ENCODE assay signal across 8 cellular contexts in genomic region chr1:203871114-203871875, GRCh38. TPM values are rescaled to one million over a fixed set of nuclear protein-coding genes. Genes with fewer than 3 reads are reported as not detected.
A peak's percentile ranks its signal among the peaks of the same experiment; 100 is the strongest.
DNase-seq lines count a peak whose midpoint lies in the region; ATAC-seq and TF ChIP-seq lines count a peak whose summit lies in the region.

No MANE protein-coding gene starts in this region.

- peaks cover 3% of the 10 kb centered on the region for H3K4me1 Mint-ChIP-seq in T-helper 2 cell treated with Interferon-gamma antibody and Interleukin-4, amounts not matched to agents 5 μg/mL and 100 μg/mL, for 36 hours (ENCODE audit: low read depth)

- in situ Hi-C loops in GM23248 (cut with MboI) = no loop called here

- TF ChIP-seq CTCF in heart right ventricle (IDR thresholded peaks at IDR 0.05) (peak; percentile 68 to 93 (median 79)), psoas muscle (IDR thresholded peaks at IDR 0.05) (peak; percentile 72)

- no peak overlapping the region for H3K27ac ChIP-seq in GM23248
- peak overlapping the region in 5 of 10 donors; percentile 23 to 72 (median 41) for H3K27ac ChIP-seq in heart right ventricle
- H3K27ac ChIP-seq in psoas muscle = no peak overlapping the region

- H3K4me3 ChIP-seq in GM23248 = no peak overlapping the region
- H3K4me3 ChIP-seq in heart right ventricle = no peak overlapping the region
- no peak overlapping the region for H3K4me3 ChIP-seq in psoas muscle

- ATAC-seq in heart right ventricle (peak; percentile 56 to 93 (median 89)), psoas muscle (peak; percentile 41 to 80 (median 53)), HG03432 (IDR thresholded peaks at IDR 0.05; ENCODE audit: unreplicated experiment) (no peak)

- no peak overlapping the region for H3K9ac ChIP-seq in GM23248

- H3K79me2 ChIP-seq in GM23248 (ENCODE audit: insufficient read depth) = no peaks in the 10 kb centered on the region

- H3K27me3 Mint-ChIP-seq in T-helper 2 cell treated with Interferon-gamma antibody and Interleukin-4, amounts not matched to agents 5 μg/mL and 100 μg/mL, for 36 hours (ENCODE audit: low read depth) = no peaks in the 10 kb centered on the region

- H3F3A ChIP-seq in GM23248 (ENCODE audit: insufficient read depth) = peaks cover 24% of the 10 kb centered on the region

- no peak overlapping the region for H2AFZ ChIP-seq in GM23248

- no peak overlapping the region for H3K4me2 ChIP-seq in GM23248 (ENCODE audit: unreplicated experiment)

- peaks cover 12% of the 10 kb centered on the region; the same call in 1 of the 2 replicates for H3K4me1 ChIP-seq in GM23248 (ENCODE audit: insufficient read depth)
- peaks cover 0 to 19% (median 14%) of the 10 kb centered on the region in 9 donors for H3K4me1 ChIP-seq in heart right ventricle
- H3K4me1 ChIP-seq in psoas muscle = no peaks in the 10 kb centered on the region

- intact Hi-C loops in heart right ventricle (cut with DNase I) (loop anchor here in 9 of 10 donors (1.0 to 5.0 kb wide), 6 partner anchors 201 to 258 kb away; partner anchors contain the start of gene SOX13 (in 6 of the 9)), psoas muscle (cut with DNase I) (loop anchor here (2.0 to 5.0 kb wide), 2 partner anchors 201 to 258 kb away; partner anchors contain the start of gene SOX13 (in 1 of the 2))

- H3K36me3 Mint-ChIP-seq in T-helper 2 cell treated with Interferon-gamma antibody and Interleukin-4, amounts not matched to agents 5 μg/mL and 100 μg/mL, for 36 hours (ENCODE audit: low read depth) = peaks cover 42% of the 10 kb centered on the region

- no peaks in the 10 kb centered on the region for H3K9me2 ChIP-seq in GM23248 (ENCODE audit: insufficient read depth)

- H3K36me3 ChIP-seq in GM23248 (ENCODE audit: low read depth) (peaks cover 25% of the 10 kb centered on the region; the same call in 1 of the 2 replicates), heart right ventricle (peaks cover 0 to 77% (median 12%) of the 10 kb centered on the region in 9 donors), psoas muscle (ENCODE audit: insufficient read depth in 1 of 2, low read depth in 1 of 2) (peaks cover 8 to 74% of the 10 kb centered on the region in 2 donors)

- H3K9me3 ChIP-seq in GM23248 (ENCODE audit: low read depth) (no peaks in the 10 kb centered on the region), heart right ventricle (no peaks in the 10 kb centered on the region), psoas muscle (no peaks in the 10 kb centered on the region)

- WGBS in GM23248 (ENCODE audit: low coverage in 1 of 2, low lambda C conversion rate in 2 of 2, missing lambda C conversion rate in 2 of 2), 2 experiments = 97 to 100% methylated on average over 3 of the region's 3 CpGs
- 62 to 63% methylated on average over 3 of the region's 3 CpGs for WGBS in heart right ventricle, 2 donors
- WGBS in psoas muscle, 3 donors = 66 to 72% (median 68%) methylated on average over 3 of the region's 3 CpGs

- no peaks in the 10 kb centered on the region for H4K20me1 ChIP-seq in GM23248 (ENCODE audit: insufficient read depth)

- no peaks in the 10 kb centered on the region for H3K27me3 ChIP-seq in GM23248 (replicated peaks; ENCODE audit: insufficient read depth)
- H3K27me3 ChIP-seq in heart right ventricle = no peaks in the 10 kb centered on the region
- no peaks in the 10 kb centered on the region for H3K27me3 ChIP-seq in psoas muscle (ENCODE audit: insufficient read depth in 3 of 3, low read length in 2 of 3)

- H3K27ac Mint-ChIP-seq in T-helper 2 cell treated with Interferon-gamma antibody and Interleukin-4, amounts not matched to agents 5 μg/mL and 100 μg/mL, for 36 hours = no peak overlapping the region

- DNase-seq in CD1c-positive myeloid dendritic cell (ENCODE audit: extremely low spot score) (peak; percentile 42), GM23248 (peak; percentile 86), NCI-H226 (peak; percentile 49), amniotic stem cell (lab: John Stamatoyannopoulos, UW) (peak; percentile 67), heart right ventricle (peak in 1 of 2 donors; percentile 63), psoas muscle (no peak)
- no peak for DNase-seq in T-helper 2 cell treated with Interferon-gamma antibody and Interleukin-4, amounts not matched to agents 5 μg/mL and 100 μg/mL, for 36 hours (ENCODE audit: low spot score)

- no peak overlapping the region for H3K4me3 Mint-ChIP-seq in T-helper 2 cell treated with Interferon-gamma antibody and Interleukin-4, amounts not matched to agents 5 μg/mL and 100 μg/mL, for 36 hours

- H3K9me3 Mint-ChIP-seq in T-helper 2 cell treated with Interferon-gamma antibody and Interleukin-4, amounts not matched to agents 5 μg/mL and 100 μg/mL, for 36 hours = no peaks in the 10 kb centered on the region

RNA-seq across cellular contexts. Expression of gene SNRPE, which starts 9.9 kb away (rescaled TPM):
- 27.6 and 47.3 TPM in 2 replicates for total RNA-seq in GM23248 (2014; rRNA removed; shearing (Covaris generic))
- 233 TPM in 2 replicates for polyA plus RNA-seq in GM23248 (2016; fragmentation: Nextera tagmentation; extraction: Ambion mirVana)
- total RNA-seq in heart right ventricle = 10 to 100 TPM; 41.6 to 70.6 (median 50.4) TPM
- 100 to 1,000 TPM in 1 of 2 donors, 10 to 100 TPM in 1; 33.1 to 118 TPM for polyA plus RNA-seq in heart right ventricle
- 10 to 100 TPM; 30.4 to 68.1 (median 56.6) TPM for total RNA-seq in psoas muscle
- 100 to 1,000 TPM in 2 of 3 donors, 10 to 100 TPM in 1; 83.1 to 173 (median 116) TPM for polyA plus RNA-seq in psoas muscle

Comparison
In these comparisons a context has a peak if more than half of its experiments do, and no peak if none do; other contexts are left out.
1. DNase-seq: peak in CD1c-positive myeloid dendritic cell (single experiment), GM23248 (single experiment), NCI-H226 (single experiment) and amniotic stem cell (single experiment); none in psoas muscle (0 of 2) and T-helper 2 cell treated with Interferon-gamma antibody and Interleukin-4, amounts not matched to agents 5 μg/mL and 100 μg/mL, for 36 hours (single experiment).